ENCODE assay signal across 1 cellular context in the genomic region with DNA sequence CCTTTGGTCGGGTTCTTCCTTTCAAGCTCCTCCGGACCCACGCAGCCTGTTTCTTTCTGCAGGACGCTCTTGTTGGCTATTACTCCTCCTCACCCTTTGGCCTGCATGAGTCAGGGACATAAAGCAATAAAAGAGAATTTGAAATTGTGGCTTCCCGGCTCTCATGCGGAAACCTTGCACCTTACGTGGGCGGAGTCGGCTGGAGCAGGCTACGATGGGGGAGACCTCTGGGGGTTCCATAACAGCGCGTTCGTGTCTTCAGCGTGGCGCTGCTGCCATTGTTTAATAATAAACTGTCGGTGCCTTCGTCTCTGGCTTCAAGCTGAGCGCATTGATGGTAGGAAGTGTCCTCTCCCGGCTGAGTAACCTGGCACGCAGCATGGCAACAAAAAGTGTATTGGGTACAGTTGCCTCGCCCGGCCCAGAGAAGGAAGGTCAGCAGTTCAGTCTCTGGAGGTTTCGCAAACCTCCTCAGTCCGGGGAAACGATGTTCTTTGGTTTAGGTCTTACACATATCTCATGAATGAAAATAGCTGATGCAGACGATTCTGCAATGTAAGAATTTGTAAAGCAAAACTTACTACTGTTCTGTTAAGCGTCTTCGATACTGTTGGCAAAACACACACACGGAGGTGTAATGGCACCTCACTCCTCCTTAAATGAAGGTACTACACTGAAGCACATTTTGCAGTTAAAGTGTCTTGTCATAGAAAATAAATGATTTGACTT.
TF ChIP-seq lines count a peak whose summit lies in the region.

No MANE protein-coding gene starts in this region.

TF ChIP-seq in liver, 16 proteins besides CTCF, POLR2A, EP300 and RAD21 (continued from another document):
- TF ChIP-seq, protein P1, sequence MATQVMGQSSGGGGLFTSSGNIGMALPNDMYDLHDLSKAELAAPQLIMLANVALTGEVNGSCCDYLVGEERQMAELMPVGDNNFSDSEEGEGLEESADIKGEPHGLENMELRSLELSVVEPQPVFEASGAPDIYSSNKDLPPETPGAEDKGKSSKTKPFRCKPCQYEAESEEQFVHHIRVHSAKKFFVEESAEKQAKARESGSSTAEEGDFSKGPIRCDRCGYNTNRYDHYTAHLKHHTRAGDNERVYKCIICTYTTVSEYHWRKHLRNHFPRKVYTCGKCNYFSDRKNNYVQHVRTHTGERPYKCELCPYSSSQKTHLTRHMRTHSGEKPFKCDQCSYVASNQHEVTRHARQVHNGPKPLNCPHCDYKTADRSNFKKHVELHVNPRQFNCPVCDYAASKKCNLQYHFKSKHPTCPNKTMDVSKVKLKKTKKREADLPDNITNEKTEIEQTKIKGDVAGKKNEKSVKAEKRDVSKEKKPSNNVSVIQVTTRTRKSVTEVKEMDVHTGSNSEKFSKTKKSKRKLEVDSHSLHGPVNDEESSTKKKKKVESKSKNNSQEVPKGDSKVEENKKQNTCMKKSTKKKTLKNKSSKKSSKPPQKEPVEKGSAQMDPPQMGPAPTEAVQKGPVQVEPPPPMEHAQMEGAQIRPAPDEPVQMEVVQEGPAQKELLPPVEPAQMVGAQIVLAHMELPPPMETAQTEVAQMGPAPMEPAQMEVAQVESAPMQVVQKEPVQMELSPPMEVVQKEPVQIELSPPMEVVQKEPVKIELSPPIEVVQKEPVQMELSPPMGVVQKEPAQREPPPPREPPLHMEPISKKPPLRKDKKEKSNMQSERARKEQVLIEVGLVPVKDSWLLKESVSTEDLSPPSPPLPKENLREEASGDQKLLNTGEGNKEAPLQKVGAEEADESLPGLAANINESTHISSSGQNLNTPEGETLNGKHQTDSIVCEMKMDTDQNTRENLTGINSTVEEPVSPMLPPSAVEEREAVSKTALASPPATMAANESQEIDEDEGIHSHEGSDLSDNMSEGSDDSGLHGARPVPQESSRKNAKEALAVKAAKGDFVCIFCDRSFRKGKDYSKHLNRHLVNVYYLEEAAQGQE (IDR thresholded peaks at IDR 0.05) = no peak
- TF ChIP-seq, protein P2, sequence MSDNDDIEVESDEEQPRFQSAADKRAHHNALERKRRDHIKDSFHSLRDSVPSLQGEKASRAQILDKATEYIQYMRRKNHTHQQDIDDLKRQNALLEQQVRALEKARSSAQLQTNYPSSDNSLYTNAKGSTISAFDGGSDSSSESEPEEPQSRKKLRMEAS (IDR thresholded peaks at IDR 0.05) = no peak
- no peak for TF ChIP-seq YY1 (IDR thresholded peaks at IDR 0.05)
- no peak for TF ChIP-seq GABPA (IDR thresholded peaks at IDR 0.05 in 1 of 2, conservative IDR thresholded peaks at IDR 0.05 in 1 of 2)
